Comparison of ENCODE assay signal across 1 cellular context in genomic region chr1:28604962-28605361, GRCh38.
TF ChIP-seq lines count a peak whose summit lies in the region.

No MANE protein-coding gene starts in this region.

TF ChIP-seq in HepG2, 621 proteins besides CTCF, POLR2A, EP300 and RAD21:
- no peak for TF ChIP-seq CC2D1A (CRISPR knock-in tag; IDR thresholded peaks at IDR 0.05)
- peak; percentile 65 for TF ChIP-seq MNT (IDR thresholded peaks at IDR 0.05)
- TF ChIP-seq, protein P1, sequence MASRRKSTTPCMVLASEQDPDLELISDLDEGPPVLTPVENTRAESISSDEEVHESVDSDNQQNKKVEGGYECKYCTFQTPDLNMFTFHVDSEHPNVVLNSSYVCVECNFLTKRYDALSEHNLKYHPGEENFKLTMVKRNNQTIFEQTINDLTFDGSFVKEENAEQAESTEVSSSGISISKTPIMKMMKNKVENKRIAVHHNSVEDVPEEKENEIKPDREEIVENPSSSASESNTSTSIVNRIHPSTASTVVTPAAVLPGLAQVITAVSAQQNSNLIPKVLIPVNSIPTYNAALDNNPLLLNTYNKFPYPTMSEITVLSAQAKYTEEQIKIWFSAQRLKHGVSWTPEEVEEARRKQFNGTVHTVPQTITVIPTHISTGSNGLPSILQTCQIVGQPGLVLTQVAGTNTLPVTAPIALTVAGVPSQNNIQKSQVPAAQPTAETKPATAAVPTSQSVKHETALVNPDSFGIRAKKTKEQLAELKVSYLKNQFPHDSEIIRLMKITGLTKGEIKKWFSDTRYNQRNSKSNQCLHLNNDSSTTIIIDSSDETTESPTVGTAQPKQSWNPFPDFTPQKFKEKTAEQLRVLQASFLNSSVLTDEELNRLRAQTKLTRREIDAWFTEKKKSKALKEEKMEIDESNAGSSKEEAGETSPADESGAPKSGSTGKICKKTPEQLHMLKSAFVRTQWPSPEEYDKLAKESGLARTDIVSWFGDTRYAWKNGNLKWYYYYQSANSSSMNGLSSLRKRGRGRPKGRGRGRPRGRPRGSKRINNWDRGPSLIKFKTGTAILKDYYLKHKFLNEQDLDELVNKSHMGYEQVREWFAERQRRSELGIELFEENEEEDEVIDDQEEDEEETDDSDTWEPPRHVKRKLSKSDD (CRISPR knock-in tag; IDR thresholded peaks at IDR 0.05; ENCODE audit: low read depth), result no peak
